ENCODE assay signal across 8 cellular contexts in genomic region chr6:24666097-24666615, GRCh38. TPM values are rescaled to one million over a fixed set of nuclear protein-coding genes. Genes with fewer than 3 reads are reported as not detected.
A peak's percentile ranks its signal among the peaks of the same experiment; 100 is the strongest.
DNase-seq lines count a peak whose midpoint lies in the region; ATAC-seq, FAIRE-seq and TF ChIP-seq lines count a peak whose summit lies in the region.

No MANE protein-coding gene starts in this region.

- H3K4me3 ChIP-seq in GM12864 (ENCODE audit: low read depth, low read length), result peak overlapping the region; percentile 97
- peak overlapping the region; percentile 97 for H3K4me3 ChIP-seq in GM23338
- H3K4me3 ChIP-seq in MG63, result peak overlapping the region; percentile 76

- peak overlapping the region; percentile 91 for H3K4me2 ChIP-seq in GM23338

- FAIRE-seq in frontal cortex (lab: Jason Lieb, UNC), result no peak

- peaks cover 43% of the 10 kb centered on the region for H3K9me3 Mint-ChIP-seq in GM23338

- H3K4me1 Mint-ChIP-seq in GM23338, result peaks cover 23% of the 10 kb centered on the region

- peak overlapping the region; percentile 97 for H3K27ac ChIP-seq in GM23338 (ENCODE audit: low read depth)

- no peak for TF ChIP-seq CTCF in GM12864 (IDR thresholded peaks at IDR 0.05; ENCODE audit: low read depth, low read length, missing control alignments)
- TF ChIP-seq CTCF in GM23338 (conservative IDR thresholded peaks at IDR 0.05; ENCODE audit: low read depth in 2 of 2), result no peak

- ATAC-seq in GM23338, result peak; percentile 63

- H3F3A ChIP-seq in GM23338 (replicated peaks; ENCODE audit: low read depth), result no peaks in the 10 kb centered on the region

- H3K4me1 ChIP-seq in GM23338 (ENCODE audit: insufficient read depth), result 0 out of 2 replicates have a peak, but pooled peaks cover 12% of the 10 kb centered on the region

- H3K9me2 ChIP-seq in GM23338 (ENCODE audit: insufficient read depth), result no peaks in the 10 kb centered on the region

- H3K36me3 ChIP-seq in GM23338 (ENCODE audit: insufficient read depth) (peaks cover 24% of the 10 kb centered on the region), MG63 (no peaks in the 10 kb centered on the region)

- H4K20me1 ChIP-seq in GM23338 (replicated peaks; ENCODE audit: insufficient read depth), result no peaks in the 10 kb centered on the region

- DNase-seq in GM12864 (ENCODE audit: low read depth) (no peak), GM23338 (ENCODE audit: low spot score) (no peak), MG63 (peak; percentile 12), germinal center (ENCODE audit: low spot score) (peak; percentile 52), nucleus accumbens (lab: John Stamatoyannopoulos, UW) (peak in 30 of 56 donors; percentile 11 to 77 (median 57)), SKM-1 treated with dmso at 0.1 percent for 144 hours (lab: John Stamatoyannopoulos, UW; ENCODE audit: unreplicated experiment) (no peak), frontal cortex (ENCODE audit: low spot score in 2 of 2) (no peak)
- DNase-seq in activated T-helper 9 cell treated with anti-CD3 and anti-CD28 coated beads, Interleukin-2, amount 50 U/mL, for 16 hours (ENCODE audit: low read depth), result peak; percentile 28

- H3K27me3 ChIP-seq in GM23338 (ENCODE audit: insufficient read depth), result no peaks in the 10 kb centered on the region
- no peaks in the 10 kb centered on the region for H3K27me3 ChIP-seq in MG63

- peak overlapping the region; percentile 99 for H3K27ac Mint-ChIP-seq in GM23338

- H3K27me3 Mint-ChIP-seq in GM23338 (ENCODE audit: insufficient read depth, low read depth, poor library complexity), result peaks cover 16% of the 10 kb centered on the region

- peaks cover 69% of the 10 kb centered on the region for H3K79me2 ChIP-seq in GM23338 (replicated peaks; ENCODE audit: insufficient read depth)

- peak overlapping the region; percentile 95 for H2AFZ ChIP-seq in GM23338

- H3K36me3 Mint-ChIP-seq in GM23338 (ENCODE audit: low read depth), result peaks cover 86% of the 10 kb centered on the region

- H3K4me3 Mint-ChIP-seq in GM23338, result peak overlapping the region; percentile 94

- H3K9me3 ChIP-seq in MG63, result no peaks in the 10 kb centered on the region

TF ChIP-seq in GM23338, 12 proteins besides CTCF, POLR2A, EP300 and RAD21:
- TF ChIP-seq EZH2 (IDR thresholded peaks at IDR 0.05; ENCODE audit: low read depth, unreplicated experiment) (no peak), REST (IDR thresholded peaks at IDR 0.05; ENCODE audit: unreplicated experiment) (peak; percentile 28)

RNA-seq across cellular contexts. Expression of gene TDP2, which starts 0.5 kb away (rescaled TPM):
- 47.8 and 64.5 TPM in 2 replicates for total RNA-seq in GM23338 (2014; rRNA removed; shearing (Covaris generic))
- polyA plus RNA-seq in GM23338 (2016; fragmentation: Nextera tagmentation; extraction: Ambion mirVana), result 41.8 and 46.8 TPM in 2 replicates
- 18.5 and 30.8 TPM in 2 replicates for total RNA-seq in MG63 (2014; rRNA removed; shearing (Covaris generic); ENCODE audit: low replicate concordance)
- total RNA-seq in frontal cortex, result 27.3 TPM

RNA-seq across cellular contexts. Expression of gene ACOT13, which starts 0.7 kb away (rescaled TPM):
- total RNA-seq in GM23338 (2014; rRNA removed; shearing (Covaris generic)), result 17.4 and 17.8 TPM in 2 replicates
- polyA plus RNA-seq in GM23338 (2016; fragmentation: Nextera tagmentation; extraction: Ambion mirVana), result 175 and 190 TPM in 2 replicates
- total RNA-seq in MG63 (2014; rRNA removed; shearing (Covaris generic); ENCODE audit: low replicate concordance), result 1.9 and 3.7 TPM in 2 replicates
- total RNA-seq in frontal cortex, result 4.5 TPM

RNA-seq across cellular contexts. Expression of gene KIAA0319, which starts 20.2 kb away (rescaled TPM):
- 1.0 and 1.4 TPM in 2 replicates for total RNA-seq in GM23338 (2014; rRNA removed; shearing (Covaris generic))
- 0.44 and 0.54 TPM in 2 replicates for polyA plus RNA-seq in GM23338 (2016; fragmentation: Nextera tagmentation; extraction: Ambion mirVana)
- 0.10 TPM in 1 of 2 replicates, not detected in the other for total RNA-seq in MG63 (2014; rRNA removed; shearing (Covaris generic); ENCODE audit: low replicate concordance)
- total RNA-seq in frontal cortex, result 26.1 TPM

RNA-seq across cellular contexts. Expression of gene C6orf62, which starts 52.8 kb away (rescaled TPM):
- 78.4 and 79.9 TPM in 2 replicates for total RNA-seq in GM23338 (2014; rRNA removed; shearing (Covaris generic))
- 63.1 and 66.7 TPM in 2 replicates for polyA plus RNA-seq in GM23338 (2016; fragmentation: Nextera tagmentation; extraction: Ambion mirVana)
- 59.1 and 89.8 TPM in 2 replicates for total RNA-seq in MG63 (2014; rRNA removed; shearing (Covaris generic); ENCODE audit: low replicate concordance)
- 79.5 TPM for total RNA-seq in frontal cortex

Comparison
In these comparisons a context has a peak if more than half of its experiments do, and no peak if none do; other contexts are left out.
1. DNase-seq: peak in MG63 (single experiment), activated T-helper 9 cell treated with anti-CD3 and anti-CD28 coated beads, Interleukin-2, amount 50 U/mL, for 16 hours (single experiment), germinal center (single experiment) and nucleus accumbens (30 of 56); none in GM12864 (single experiment), GM23338 (single experiment), SKM-1 treated with dmso at 0.1 percent for 144 hours (single experiment) and frontal cortex (0 of 2).
2. RNA of gene KIAA0319, which starts 20.2 kb away (total RNA-seq): 26.1 TPM in frontal cortex (single experiment); 1.0 to 1.4 TPM in GM23338 and 0.10 TPM in MG63; every median in the first group is over 10 times any median in the second.
3. Peak in every context shown above with its lines, with median percentiles within 50 percentile points of each other: H3K4me3 ChIP-seq.